Comparison of ENCODE assay signal across 1 cellular context in the genomic region with DNA sequence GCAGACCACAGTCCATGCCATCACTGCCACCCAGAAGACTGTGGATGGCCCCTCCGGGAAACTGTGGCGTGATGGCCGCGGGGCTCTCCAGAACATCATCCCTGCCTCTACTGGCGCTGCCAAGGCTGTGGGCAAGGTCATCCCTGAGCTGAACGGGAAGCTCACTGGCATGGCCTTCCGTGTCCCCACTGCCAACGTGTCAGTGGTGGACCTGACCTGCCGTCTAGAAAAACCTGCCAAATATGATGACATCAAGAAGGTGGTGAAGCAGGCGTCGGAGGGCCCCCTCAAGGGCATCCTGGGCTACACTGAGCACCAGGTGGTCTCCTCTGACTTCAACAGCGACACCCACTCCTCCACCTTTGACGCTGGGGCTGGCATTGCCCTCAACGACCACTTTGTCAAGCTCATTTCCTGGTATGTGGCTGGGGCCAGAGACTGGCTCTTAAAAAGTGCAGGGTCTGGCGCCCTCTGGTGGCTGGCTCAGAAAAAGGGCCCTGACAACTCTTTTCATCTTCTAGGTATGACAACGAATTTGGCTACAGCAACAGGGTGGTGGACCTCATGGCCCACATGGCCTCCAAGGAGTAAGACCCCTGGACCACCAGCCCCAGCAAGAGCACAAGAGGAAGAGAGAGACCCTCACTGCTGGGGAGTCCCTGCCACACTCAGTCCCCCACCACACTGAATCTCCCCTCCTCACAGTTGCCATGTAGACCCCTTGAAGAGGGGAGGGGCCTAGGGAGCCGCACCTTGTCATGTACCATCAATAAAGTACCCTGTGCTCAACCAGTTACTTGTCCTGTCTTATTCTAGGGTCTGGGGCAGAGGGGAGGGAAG.
TF ChIP-seq lines count a peak whose summit lies in the region.

No MANE protein-coding gene starts in this region.

TF ChIP-seq in endothelial cell of umbilical vein, 7 proteins besides CTCF, POLR2A, EP300 and RAD21:
- peak; percentile 13 for TF ChIP-seq POLR2AphosphoS5 (IDR thresholded peaks at IDR 0.05; ENCODE audit: insufficient read depth, low read depth, low read length)
